10 cellular contexts compared by ENCODE assay signal in the genomic region with DNA sequence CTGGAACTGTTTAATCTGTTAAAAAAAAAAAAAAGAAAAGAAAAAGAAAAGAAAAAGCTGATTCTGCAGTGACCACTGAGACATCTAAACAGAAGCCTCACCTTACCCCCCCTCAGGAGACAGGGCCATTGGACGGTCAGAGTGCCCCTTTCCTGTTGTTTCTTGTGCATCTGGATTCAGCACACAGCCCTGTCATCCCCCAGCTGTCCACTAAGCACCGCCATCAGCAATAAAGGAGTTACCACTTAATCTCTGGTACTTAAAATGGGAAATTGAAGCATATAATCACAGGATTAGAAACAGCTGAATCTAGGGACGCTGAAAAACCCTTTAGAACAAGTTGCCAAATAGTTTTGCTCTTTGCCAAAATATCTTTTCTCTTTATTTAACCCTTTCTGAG.
DNase-seq lines count a peak whose midpoint lies in the region; ATAC-seq, FAIRE-seq and TF ChIP-seq lines count a peak whose summit lies in the region.
"Had no signal": no experiment of that assay in that cellular context is flagged by ENCODE, and none has a peak within 500 bp of the region (broad histone marks: within the 10 kb centered on the region; RNA-seq: fewer than 3 reads in every experiment).

No MANE protein-coding gene starts in this region.

- no peak for TF ChIP-seq POLR2A in GM12892 (IDR thresholded peaks at IDR 0.05; ENCODE audit: low read depth, low read length)

- DNase-seq in GM12892 (ENCODE audit: insufficient read length) (no peak), MV-4-11 (lab: John Stamatoyannopoulos, UW) (peak; percentile 4), astrocyte of the spinal cord (ENCODE audit: low read depth, low spot score) (no peak), dedifferentiated amniotic fluid mesenchymal stem cell (ENCODE audit: extremely low spot score) (no peak), NCI-H2171 (lab: John Stamatoyannopoulos, UW) (no peak)
- no peak for DNase-seq in stimulated activated CD4-positive, alpha-beta T cell treated with anti-CD3 and anti-CD28 coated beads, Interleukin-4, amount 100 ng/mL, for 24 hours
- DNase-seq: naive B cell had no signal

- peaks cover 0 to 2% (median 0%) of the 10 kb centered on the region in 4 donors for H3K4me1 ChIP-seq in liver (ENCODE audit: control insufficient read depth in 4 of 4, insufficient read depth in 4 of 4, low read length in 3 of 4)

- H3K4me3 ChIP-seq in astrocyte of the spinal cord (ENCODE audit: low read depth, low read length) (no peak overlapping the region), liver (ENCODE audit: low read depth in 1 of 3, low read length in 3 of 3) (no peak overlapping the region)

- ATAC-seq in GM18511 (IDR thresholded peaks at IDR 0.05; ENCODE audit: unreplicated experiment) = no peak

- 38% methylated on average over 3 of the region's 3 CpGs for WGBS in liver

- TF ChIP-seq CTCF in astrocyte of the spinal cord (IDR thresholded peaks at IDR 0.05; ENCODE audit: low read depth, low read length) (peak; percentile 36), liver (IDR thresholded peaks at IDR 0.05; ENCODE audit: low read depth, low read length, missing input control) (peak; percentile 22)

- H3K27me3 ChIP-seq in liver (ENCODE audit: control insufficient read depth in 4 of 4, insufficient read depth in 4 of 4, low read length in 3 of 4) = no peaks in the 10 kb centered on the region

- H3K36me3 ChIP-seq in liver (ENCODE audit: control insufficient read depth in 4 of 4, insufficient read depth in 3 of 4, low read depth in 1 of 4, low read length in 3 of 4) = no peaks in the 10 kb centered on the region

- no peak overlapping the region for H3K9ac ChIP-seq in liver (ENCODE audit: low read depth in 1 of 2, low read length in 2 of 2)

- TF ChIP-seq RAD21 in liver (IDR thresholded peaks at IDR 0.05) = peak; percentile 42 to 67

- H3K27ac ChIP-seq in liver (ENCODE audit: low read depth in 1 of 2, low read length in 2 of 2) = no peak overlapping the region
- H3K27ac ChIP-seq: epithelial cell of prostate had no signal

- H3K9me3 ChIP-seq in liver (ENCODE audit: control insufficient read depth in 4 of 4, low read length in 3 of 4) = no peaks in the 10 kb centered on the region

- in situ Hi-C loops in astrocyte of the spinal cord (cut with HindIII; ENCODE audit: low sequenced_read_pairs) = no loop called here

- FAIRE-seq in GM12892 (lab: Jason Lieb, UNC) = peak; percentile 51

TF ChIP-seq in liver, 16 proteins besides CTCF, POLR2A, EP300 and RAD21:
- TF ChIP-seq GABPA (IDR thresholded peaks at IDR 0.05 in 1 of 2, conservative IDR thresholded peaks at IDR 0.05 in 1 of 2) (no peak), ATF3 (IDR thresholded peaks at IDR 0.05) (no peak), JUND (IDR thresholded peaks at IDR 0.05) (no peak), HNF4G (IDR thresholded peaks at IDR 0.05) (no peak), NR2F2 (IDR thresholded peaks at IDR 0.05) (no peak), TAF1 (conservative IDR thresholded peaks at IDR 0.05) (no peak), YY1 (IDR thresholded peaks at IDR 0.05) (no peak)
- TF ChIP-seq, protein P1, sequence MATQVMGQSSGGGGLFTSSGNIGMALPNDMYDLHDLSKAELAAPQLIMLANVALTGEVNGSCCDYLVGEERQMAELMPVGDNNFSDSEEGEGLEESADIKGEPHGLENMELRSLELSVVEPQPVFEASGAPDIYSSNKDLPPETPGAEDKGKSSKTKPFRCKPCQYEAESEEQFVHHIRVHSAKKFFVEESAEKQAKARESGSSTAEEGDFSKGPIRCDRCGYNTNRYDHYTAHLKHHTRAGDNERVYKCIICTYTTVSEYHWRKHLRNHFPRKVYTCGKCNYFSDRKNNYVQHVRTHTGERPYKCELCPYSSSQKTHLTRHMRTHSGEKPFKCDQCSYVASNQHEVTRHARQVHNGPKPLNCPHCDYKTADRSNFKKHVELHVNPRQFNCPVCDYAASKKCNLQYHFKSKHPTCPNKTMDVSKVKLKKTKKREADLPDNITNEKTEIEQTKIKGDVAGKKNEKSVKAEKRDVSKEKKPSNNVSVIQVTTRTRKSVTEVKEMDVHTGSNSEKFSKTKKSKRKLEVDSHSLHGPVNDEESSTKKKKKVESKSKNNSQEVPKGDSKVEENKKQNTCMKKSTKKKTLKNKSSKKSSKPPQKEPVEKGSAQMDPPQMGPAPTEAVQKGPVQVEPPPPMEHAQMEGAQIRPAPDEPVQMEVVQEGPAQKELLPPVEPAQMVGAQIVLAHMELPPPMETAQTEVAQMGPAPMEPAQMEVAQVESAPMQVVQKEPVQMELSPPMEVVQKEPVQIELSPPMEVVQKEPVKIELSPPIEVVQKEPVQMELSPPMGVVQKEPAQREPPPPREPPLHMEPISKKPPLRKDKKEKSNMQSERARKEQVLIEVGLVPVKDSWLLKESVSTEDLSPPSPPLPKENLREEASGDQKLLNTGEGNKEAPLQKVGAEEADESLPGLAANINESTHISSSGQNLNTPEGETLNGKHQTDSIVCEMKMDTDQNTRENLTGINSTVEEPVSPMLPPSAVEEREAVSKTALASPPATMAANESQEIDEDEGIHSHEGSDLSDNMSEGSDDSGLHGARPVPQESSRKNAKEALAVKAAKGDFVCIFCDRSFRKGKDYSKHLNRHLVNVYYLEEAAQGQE (IDR thresholded peaks at IDR 0.05) = no peak
